ENCODE assay signal across 11 cellular contexts in the genomic region with DNA sequence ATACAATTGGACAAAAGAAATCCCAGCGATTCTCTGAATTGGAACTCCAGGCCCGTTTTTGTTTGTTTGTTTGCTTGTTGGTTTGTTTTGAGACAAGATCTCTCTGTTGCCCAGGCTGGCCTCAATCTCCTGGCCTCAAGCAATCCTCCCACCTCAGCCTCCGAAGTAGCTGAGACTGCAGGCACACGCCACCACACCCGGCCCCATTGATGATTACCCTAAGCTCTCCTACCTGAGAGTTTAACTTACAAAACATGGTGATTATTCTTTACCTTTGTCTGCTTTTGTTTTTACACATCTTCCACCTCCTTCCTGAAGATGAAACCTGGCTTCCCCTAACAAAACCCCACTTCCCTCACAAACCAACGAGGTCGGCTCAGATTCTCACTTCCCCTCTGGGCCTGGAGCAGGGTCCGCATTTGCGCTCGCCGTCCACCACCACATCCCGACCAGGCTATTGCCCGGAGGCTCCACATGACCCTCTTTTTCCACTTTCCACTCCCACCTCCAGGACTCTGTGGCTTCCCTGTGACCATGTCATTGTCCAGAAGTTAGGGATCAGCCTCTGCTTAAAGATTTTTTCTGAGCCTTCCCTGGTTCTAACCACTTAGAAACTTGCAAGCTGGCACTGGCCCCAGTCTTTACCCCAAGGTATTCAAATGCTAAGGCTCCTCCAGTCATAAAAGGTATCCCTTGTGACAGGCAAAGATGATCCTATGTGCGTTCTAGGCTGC. TPM values are rescaled to one million over a fixed set of nuclear protein-coding genes. Genes with fewer than 3 reads are reported as not detected.
DNase-seq lines count a peak whose midpoint lies in the region; ATAC-seq lines count a peak whose summit lies in the region.
"Had no signal": no experiment of that assay in that cellular context is flagged by ENCODE, and none has a peak within 500 bp of the region (broad histone marks: within the 10 kb centered on the region; RNA-seq: fewer than 3 reads in every experiment).

No MANE protein-coding gene starts in this region.

- no peaks in the 10 kb centered on the region for H3K27me3 Mint-ChIP-seq in T-helper 2 cell treated with Interferon-gamma antibody and Interleukin-4, amounts not matched to agents 5 μg/mL and 100 μg/mL, for 36 hours (ENCODE audit: low read depth)
- H3K27me3 Mint-ChIP-seq in activated CD8-positive, alpha-beta T cell treated with anti-CD3 and anti-CD28 coated beads, Interleukin-2, amount 10 ng/mL, durations not matched to agents 7 days and 5 days (ENCODE audit: low read depth), result no peaks in the 10 kb centered on the region

- POLR2A ChIA-PET in activated CD8-positive, alpha-beta T cell treated with anti-CD3 and anti-CD28 coated beads, Interleukin-2, amount 10 ng/mL, durations not matched to agents 7 days and 5 days (lab: Charles Lee), result interaction anchor here (1.3 to 1.5 kb wide), 4 partner anchors 8 to 15 kb away, joined by 3 to 5 read pairs (median 3); partner anchors contain the start of gene KLHL6

- H3K36me3 Mint-ChIP-seq in T-helper 2 cell treated with Interferon-gamma antibody and Interleukin-4, amounts not matched to agents 5 μg/mL and 100 μg/mL, for 36 hours (ENCODE audit: low read depth), result peaks cover 13% of the 10 kb centered on the region
- H3K36me3 Mint-ChIP-seq in activated CD8-positive, alpha-beta T cell treated with anti-CD3 and anti-CD28 coated beads, Interleukin-2, amount 10 ng/mL, durations not matched to agents 7 days and 5 days (ENCODE audit: low read depth), result peaks cover 17% of the 10 kb centered on the region

- H3K9me3 Mint-ChIP-seq in T-helper 2 cell treated with Interferon-gamma antibody and Interleukin-4, amounts not matched to agents 5 μg/mL and 100 μg/mL, for 36 hours, result no peaks in the 10 kb centered on the region
- no peaks in the 10 kb centered on the region for H3K9me3 Mint-ChIP-seq in activated CD8-positive, alpha-beta T cell treated with anti-CD3 and anti-CD28 coated beads, Interleukin-2, amount 10 ng/mL, durations not matched to agents 7 days and 5 days (ENCODE audit: insufficient read depth)
- H3K9me3 Mint-ChIP-seq: HFFc6 had no signal

- intact Hi-C loops in sciatic nerve (cut with DNase I), result no loop called here

- no peak for DNase-seq in T-helper 2 cell treated with Interferon-gamma antibody and Interleukin-4, amounts not matched to agents 5 μg/mL and 100 μg/mL, for 36 hours (ENCODE audit: low spot score)
- DNase-seq in T-helper 2 cell (no peak), sciatic nerve (ENCODE audit: low spot score) (peak; percentile 62), AML-193 (lab: John Stamatoyannopoulos, UW) (no peak), HPDE6-E6E7 (ENCODE audit: extremely low spot score) (no peak)
- DNase-seq in activated CD8-positive, alpha-beta T cell treated with anti-CD3 and anti-CD28 coated beads, Interleukin-2, amount 10 ng/mL, durations not matched to agents 7 days and 5 days, result no peak
- DNase-seq: HFFc6; NK-92 treated with Interleukin-12 subunit alpha and Interleukin-12 subunit beta, amount 100 ng/mL, for 24 hours had no signal

- H3K4me3 Mint-ChIP-seq in T-helper 2 cell treated with Interferon-gamma antibody and Interleukin-4, amounts not matched to agents 5 μg/mL and 100 μg/mL, for 36 hours, result peak overlapping the region; percentile 33
- peak overlapping the region; percentile 50 for H3K4me3 Mint-ChIP-seq in activated CD8-positive, alpha-beta T cell treated with anti-CD3 and anti-CD28 coated beads, Interleukin-2, amount 10 ng/mL, durations not matched to agents 7 days and 5 days
- H3K4me3 Mint-ChIP-seq: HFFc6 had no signal

- ATAC-seq in HG03025 (IDR thresholded peaks at IDR 0.05; ENCODE audit: low FRiP score, unreplicated experiment) (peak; percentile 39), sciatic nerve (peak; percentile 53), GM19351 (IDR thresholded peaks at IDR 0.05; ENCODE audit: unreplicated experiment) (no peak)
- peak; percentile 31 for ATAC-seq in activated CD8-positive, alpha-beta T cell treated with anti-CD3 and anti-CD28 coated beads, Interleukin-2, amount 10 ng/mL, durations not matched to agents 7 days and 5 days
- ATAC-seq: A549 had no signal

- H3K4me1 Mint-ChIP-seq in T-helper 2 cell treated with Interferon-gamma antibody and Interleukin-4, amounts not matched to agents 5 μg/mL and 100 μg/mL, for 36 hours (ENCODE audit: low read depth), result peaks cover 47% of the 10 kb centered on the region
- peaks cover 71% of the 10 kb centered on the region for H3K4me1 Mint-ChIP-seq in activated CD8-positive, alpha-beta T cell treated with anti-CD3 and anti-CD28 coated beads, Interleukin-2, amount 10 ng/mL, durations not matched to agents 7 days and 5 days (ENCODE audit: low read depth)

- peak overlapping the region; percentile 38 for H3K27ac Mint-ChIP-seq in T-helper 2 cell treated with Interferon-gamma antibody and Interleukin-4, amounts not matched to agents 5 μg/mL and 100 μg/mL, for 36 hours
- peak overlapping the region; percentile 73 for H3K27ac Mint-ChIP-seq in activated CD8-positive, alpha-beta T cell treated with anti-CD3 and anti-CD28 coated beads, Interleukin-2, amount 10 ng/mL, durations not matched to agents 7 days and 5 days
- H3K27ac Mint-ChIP-seq: HFFc6 had no signal

- CTCF ChIA-PET in activated CD8-positive, alpha-beta T cell treated with anti-CD3 and anti-CD28 coated beads, Interleukin-2, amount 10 ng/mL, durations not matched to agents 7 days and 5 days (lab: Charles Lee), result interaction anchor here (0.7 to 3.3 kb wide), 8 partner anchors 9 to 169 kb away, joined by 3 to 19 read pairs (median 4); no protein-coding TSS in a partner anchor

RNA-seq across cellular contexts. Expression of gene KLHL6, which starts 14.8 kb away (rescaled TPM):
- 10 to 100 TPM; 27.4 to 27.8 TPM for total RNA-seq in activated CD8-positive, alpha-beta T cell treated with anti-CD3 and anti-CD28 coated beads, Interleukin-2, amount 10 ng/mL, durations not matched to agents 7 days and 5 days
- total RNA-seq in sciatic nerve, result 4.7 TPM
- total RNA-seq: HFFc6 had no signal
